In the genomic region with DNA sequence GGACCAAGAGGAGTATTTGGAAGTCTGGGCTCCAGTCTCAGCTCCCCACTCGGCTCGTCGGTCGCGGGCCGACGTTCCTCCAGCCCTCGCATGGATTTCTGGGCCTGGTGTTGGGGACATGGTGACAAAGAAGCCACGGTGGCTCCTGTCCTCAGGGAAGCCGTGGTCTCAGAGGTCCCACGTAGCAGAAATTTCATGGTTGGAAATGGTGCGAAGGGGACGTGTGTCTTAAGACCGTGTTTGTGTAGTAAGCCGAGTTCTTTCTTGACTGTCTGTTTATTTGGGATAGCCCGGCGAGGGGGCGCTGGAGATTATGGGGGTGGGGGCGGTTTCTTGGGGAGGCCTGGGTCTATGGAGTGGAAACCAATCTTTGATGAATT, we compare ENCODE assay signal across 8 cellular contexts.
A peak's percentile ranks its signal among the peaks of the same experiment; 100 is the strongest.
DNase-seq lines count a peak whose midpoint lies in the region; ATAC-seq, FAIRE-seq and TF ChIP-seq lines count a peak whose summit lies in the region.

No MANE protein-coding gene starts in this region.

- peaks cover 14% of the 10 kb centered on the region for H3K4me1 ChIP-seq in neuron (ENCODE audit: insufficient read depth, low read length)

- TF ChIP-seq CTCF in epithelial cell of esophagus (IDR thresholded peaks at IDR 0.05; ENCODE audit: insufficient read depth, low read depth, low read length, missing control alignments) = no peak

- H2AFZ ChIP-seq in neuron (ENCODE audit: low read depth, low read length) = no peak overlapping the region

- no peak for ATAC-seq in HG03442 (IDR thresholded peaks at IDR 0.05; ENCODE audit: unreplicated experiment)

- peak; percentile 54 for DNase-seq in DMS53 (lab: John Stamatoyannopoulos, UW)
- no peak for DNase-seq in DMS53 treated with DMSO at 0.1 percent for 48 hours (lab: John Stamatoyannopoulos, UW; ENCODE audit: unreplicated experiment)
- peak; percentile 46 to 48 for DNase-seq in SHP77 (lab: John Stamatoyannopoulos, UW)
- no peak for DNase-seq in epithelial cell of esophagus (ENCODE audit: low read depth)
- no peak for DNase-seq in DMS79 (lab: John Stamatoyannopoulos, UW)
- DNase-seq in urothelium cell line (ENCODE audit: low spot score) = no peak

- peaks cover 2% of the 10 kb centered on the region for H3K27me3 ChIP-seq in neuron (ENCODE audit: insufficient read depth, low read length)

- no peaks in the 10 kb centered on the region for H3K36me3 ChIP-seq in neuron (ENCODE audit: insufficient read depth, low read length)

- H3K4me3 ChIP-seq in epithelial cell of esophagus (ENCODE audit: low read length) = peak overlapping the region; percentile 42
- peak overlapping the region; percentile 54 for H3K4me3 ChIP-seq in neuron (ENCODE audit: low read length)

- FAIRE-seq in urothelium cell line (lab: Jason Lieb, UNC) = no peak

- H3K9me3 ChIP-seq in neuron (ENCODE audit: low read length) = no peaks in the 10 kb centered on the region

Comparison
In these comparisons a context has a peak if more than half of its experiments do, and no peak if none do; other contexts are left out.
1. DNase-seq: peak in DMS53 (single experiment) and SHP77 (2 of 2); none in DMS53 treated with DMSO at 0.1 percent for 48 hours (single experiment), epithelial cell of esophagus (single experiment), DMS79 (single experiment) and urothelium cell line (single experiment).